In genomic region chr1:241640149-241640866, GRCh38 we compare ENCODE assay signal across 8 cellular contexts. TPM values are rescaled to one million over a fixed set of nuclear protein-coding genes. Genes with fewer than 3 reads are reported as not detected.
DNase-seq lines count a peak whose midpoint lies in the region; ATAC-seq and TF ChIP-seq lines count a peak whose summit lies in the region.

Gene CHML (minus strand): TSS chr1:241640369. CDS start chr1:241635766, 4,603 bp downstream.
A gene with protein sequence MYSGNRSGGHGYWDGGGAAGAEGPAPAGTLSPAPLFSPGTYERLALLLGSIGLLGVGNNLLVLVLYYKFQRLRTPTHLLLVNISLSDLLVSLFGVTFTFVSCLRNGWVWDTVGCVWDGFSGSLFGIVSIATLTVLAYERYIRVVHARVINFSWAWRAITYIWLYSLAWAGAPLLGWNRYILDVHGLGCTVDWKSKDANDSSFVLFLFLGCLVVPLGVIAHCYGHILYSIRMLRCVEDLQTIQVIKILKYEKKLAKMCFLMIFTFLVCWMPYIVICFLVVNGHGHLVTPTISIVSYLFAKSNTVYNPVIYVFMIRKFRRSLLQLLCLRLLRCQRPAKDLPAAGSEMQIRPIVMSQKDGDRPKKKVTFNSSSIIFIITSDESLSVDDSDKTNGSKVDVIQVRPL (minus strand): TSS chr1:241640369. CDS start chr1:241640254, 115 bp downstream.

- peaks cover 27% of the 10 kb centered on the region for H3K36me3 Mint-ChIP-seq in activated T-helper 17 cell treated with anti-CD3 and anti-CD28 coated beads, Interleukin-2, amount 50 U/mL, for 72 hours (ENCODE audit: low read depth)
- peaks cover 3% of the 10 kb centered on the region for H3K36me3 Mint-ChIP-seq in natural killer cell treated with Interleukin-12 subunit alpha and Interleukin-12 subunit beta and Interleukin-15 and Interleukin-18, amount 100 ng/mL, for 72 hours

- no peak for TF ChIP-seq CTCF in DND-41 (IDR thresholded peaks at IDR 0.05; ENCODE audit: borderline replicate concordance, extremely low read depth, low read length, poor library complexity, severe bottlenecking)

- H3K4me1 ChIP-seq in DND-41 (ENCODE audit: insufficient read depth, low read length): peaks cover 42% of the 10 kb centered on the region
- peaks cover 39% of the 10 kb centered on the region for H3K4me1 ChIP-seq in Karpas-422 (ENCODE audit: low read length)

- H3K27ac ChIP-seq in DND-41 (ENCODE audit: low read length) (peak within 1 kb of the TSS; percentile 93), Karpas-422 (ENCODE audit: low read length) (peak within 1 kb of the TSS; percentile 66)

- no peaks in the 10 kb centered on the region for H3K27me3 ChIP-seq in DND-41 (ENCODE audit: insufficient read depth, low read length, poor library complexity)
- H3K27me3 ChIP-seq in Karpas-422 (ENCODE audit: low read length): no peaks in the 10 kb centered on the region

- H3K9me2 ChIP-seq in Karpas-422 (replicated peaks; ENCODE audit: insufficient read depth, low read length): no peaks in the 10 kb centered on the region

- H3K4me3 ChIP-seq in DND-41 (ENCODE audit: low read depth in 1 of 2, low read length in 2 of 2) (peak within 1 kb of the TSS; percentile 93 to 100), Karpas-422 (ENCODE audit: low read length) (peak within 1 kb of the TSS; percentile 84)

- peaks cover 25% of the 10 kb centered on the region for H3K4me1 Mint-ChIP-seq in activated T-helper 17 cell treated with anti-CD3 and anti-CD28 coated beads, Interleukin-2, amount 50 U/mL, for 72 hours
- H3K4me1 Mint-ChIP-seq in natural killer cell treated with Interleukin-12 subunit alpha and Interleukin-12 subunit beta and Interleukin-15 and Interleukin-18, amount 100 ng/mL, for 72 hours (ENCODE audit: low read depth in 2 of 2): peaks cover 18 to 23% of the 10 kb centered on the region in 2 donors

- DNase-seq in DND-41: peak; percentile 93
- DNase-seq in Karpas-422: peak; percentile 96
- DNase-seq in RPMI7951 (ENCODE audit: low read depth): peak; percentile 85
- DNase-seq in fibroblast of peridontal ligament (ENCODE audit: extremely low read depth): peak; percentile 73
- peak; percentile 96 for DNase-seq in natural killer cell treated with Interleukin-12 subunit alpha and Interleukin-12 subunit beta and Interleukin-15 and Interleukin-18, amount 100 ng/mL, for 72 hours (ENCODE audit: low spot score)
- DNase-seq in stimulated activated naive CD4-positive, alpha-beta T cell treated with Interleukin-2 at 50 U/mL for 16 hours (lab: John Stamatoyannopoulos, UW): peak; percentile 86

- H3K79me2 ChIP-seq in DND-41 (ENCODE audit: insufficient read depth, low read length) (peaks cover 46% of the 10 kb centered on the region), Karpas-422 (ENCODE audit: low read length) (no peaks in the 10 kb centered on the region)

- H3K4me2 ChIP-seq in DND-41 (ENCODE audit: insufficient read depth, low read length) (peak within 1 kb of the TSS; percentile 94), Karpas-422 (ENCODE audit: low read depth, low read length, poor library complexity, severe bottlenecking) (peak within 1 kb of the TSS; percentile 80)

- H3K9ac ChIP-seq in DND-41 (ENCODE audit: low read depth, low read length) (peak within 1 kb of the TSS; percentile 95), Karpas-422 (ENCODE audit: low read length) (peak within 1 kb of the TSS; percentile 77)

- H3K27ac Mint-ChIP-seq in activated T-helper 17 cell treated with anti-CD3 and anti-CD28 coated beads, Interleukin-2, amount 50 U/mL, for 72 hours: peak within 1 kb of the TSS; percentile 60
- peak within 1 kb of the TSS; percentile 38 to 71 for H3K27ac Mint-ChIP-seq in natural killer cell treated with Interleukin-12 subunit alpha and Interleukin-12 subunit beta and Interleukin-15 and Interleukin-18, amount 100 ng/mL, for 72 hours

- H3K4me3 Mint-ChIP-seq in activated T-helper 17 cell treated with anti-CD3 and anti-CD28 coated beads, Interleukin-2, amount 50 U/mL, for 72 hours: peak within 1 kb of the TSS; percentile 83
- peak within 1 kb of the TSS; percentile 75 for H3K4me3 Mint-ChIP-seq in natural killer cell treated with Interleukin-12 subunit alpha and Interleukin-12 subunit beta and Interleukin-15 and Interleukin-18, amount 100 ng/mL, for 72 hours

- H4K20me1 ChIP-seq in DND-41 (ENCODE audit: insufficient read depth, low read length) (peaks cover 2% of the 10 kb centered on the region; the same call in 1 of the 2 replicates), Karpas-422 (ENCODE audit: insufficient read depth, low read depth, low read length) (peaks cover 15% of the 10 kb centered on the region; the same call in 1 of the 2 replicates)

- H2AFZ ChIP-seq in DND-41 (ENCODE audit: low read depth, low read length): peak within 1 kb of the TSS; percentile 100
- peak within 1 kb of the TSS; percentile 87 for H2AFZ ChIP-seq in Karpas-422 (ENCODE audit: low read length)

- H3K27me3 Mint-ChIP-seq in activated T-helper 17 cell treated with anti-CD3 and anti-CD28 coated beads, Interleukin-2, amount 50 U/mL, for 72 hours: no peaks in the 10 kb centered on the region
- no peaks in the 10 kb centered on the region for H3K27me3 Mint-ChIP-seq in natural killer cell treated with Interleukin-12 subunit alpha and Interleukin-12 subunit beta and Interleukin-15 and Interleukin-18, amount 100 ng/mL, for 72 hours

- H3K9me3 ChIP-seq in DND-41 (ENCODE audit: insufficient read depth, low read length, severe bottlenecking) (no peaks in the 10 kb centered on the region), Karpas-422 (ENCODE audit: low read length) (no peaks in the 10 kb centered on the region)

- H3K36me3 ChIP-seq in DND-41 (ENCODE audit: insufficient read depth, low read length): peaks cover 20% of the 10 kb centered on the region
- H3K36me3 ChIP-seq in Karpas-422 (ENCODE audit: insufficient read depth, low read length): peaks cover 3% of the 10 kb centered on the region; the same call in 1 of the 2 replicates

- H3K9me3 Mint-ChIP-seq in activated T-helper 17 cell treated with anti-CD3 and anti-CD28 coated beads, Interleukin-2, amount 50 U/mL, for 72 hours: peaks cover 4% of the 10 kb centered on the region
- H3K9me3 Mint-ChIP-seq in natural killer cell treated with Interleukin-12 subunit alpha and Interleukin-12 subunit beta and Interleukin-15 and Interleukin-18, amount 100 ng/mL, for 72 hours: peaks cover 3% of the 10 kb centered on the region

- peak; percentile 91 for ATAC-seq in DND-41 (ENCODE audit: insufficient read depth, low read depth)
- ATAC-seq in GM21825 (IDR thresholded peaks at IDR 0.05; ENCODE audit: unreplicated experiment): peak; percentile 93
- peak; percentile 97 for ATAC-seq in activated T-helper 17 cell treated with anti-CD3 and anti-CD28 coated beads, Interleukin-2, amount 50 U/mL, for 72 hours (replicated peaks)
- peak; percentile 99 to 100 for ATAC-seq in natural killer cell treated with Interleukin-12 subunit alpha and Interleukin-12 subunit beta and Interleukin-15 and Interleukin-18, amount 100 ng/mL, for 72 hours

RNA-seq across cellular contexts. Expression of gene CHML, which starts in this region (rescaled TPM):
- 3.2 and 41.1 TPM in 2 replicates for total RNA-seq in Karpas-422 (2014; rRNA removed; shearing (Covaris generic); ENCODE audit: low replicate concordance)
- 8.8 and 9.7 TPM in 2 replicates for total RNA-seq in RPMI7951 (2014; rRNA removed; shearing (Covaris generic))
- 10 to 100 TPM in 1 of 2 donors, 1 to 10 TPM in 1; 8.9 to 13.4 TPM for total RNA-seq in activated T-helper 17 cell treated with anti-CD3 and anti-CD28 coated beads, Interleukin-2, amount 50 U/mL, for 72 hours
- total RNA-seq in natural killer cell treated with Interleukin-12 subunit alpha and Interleukin-12 subunit beta and Interleukin-15 and Interleukin-18, amount 100 ng/mL, for 72 hours: 10 to 100 TPM in 1 of 2 donors, 1 to 10 TPM in 1; 9.8 to 11.7 TPM

RNA-seq across cellular contexts. Expression of the second gene that starts in this region (rescaled TPM):
- total RNA-seq in Karpas-422 (2014; rRNA removed; shearing (Covaris generic); ENCODE audit: low replicate concordance): 3.6 and 4.6 TPM in 2 replicates
- 38.3 and 49.4 TPM in 2 replicates for total RNA-seq in RPMI7951 (2014; rRNA removed; shearing (Covaris generic))
- 10 to 100 TPM in 1 of 2 donors, 1 to 10 TPM in 1; 9.2 to 14.7 TPM for total RNA-seq in activated T-helper 17 cell treated with anti-CD3 and anti-CD28 coated beads, Interleukin-2, amount 50 U/mL, for 72 hours
- total RNA-seq in natural killer cell treated with Interleukin-12 subunit alpha and Interleukin-12 subunit beta and Interleukin-15 and Interleukin-18, amount 100 ng/mL, for 72 hours: 1 to 10 TPM; 4.4 to 4.5 TPM

Comparison
In these comparisons a context has a peak if more than half of its experiments do, and no peak if none do; other contexts are left out.
1. Peak in every context shown above with its lines: DNase-seq, ATAC-seq, H3K4me3 ChIP-seq and H3K27ac ChIP-seq.